Comparison of ENCODE assay signal across 16 cellular contexts in genomic region chr2:78721302-78722033, GRCh38.
DNase-seq lines count a peak whose midpoint lies in the region; ATAC-seq and TF ChIP-seq lines count a peak whose summit lies in the region.
"Had no signal": no experiment of that assay in that cellular context is flagged by ENCODE, and none has a peak within 500 bp of the region (broad histone marks: within the 10 kb centered on the region; RNA-seq: fewer than 3 reads in every experiment).

No MANE protein-coding gene starts in this region.

- no peak overlapping the region for H3K4me3 ChIP-seq in IMR-90 (ENCODE audit: insufficient read depth, low read depth, low read length)
- no peak overlapping the region for H3K4me3 ChIP-seq in PC-9
- no peak overlapping the region for H3K4me3 ChIP-seq in fibroblast of pulmonary artery (replicated peaks; ENCODE audit: low read depth, low read length)
- H3K4me3 ChIP-seq in GM23338, result no peak overlapping the region
- H3K4me3 ChIP-seq: A549, GM12878, GM23248 had no signal

- peak; percentile 12 for DNase-seq in A172 (ENCODE audit: low spot score)
- no peak for DNase-seq in IMR-90
- DNase-seq in PC-9, result peak in 1 of 2 experiments; percentile 44
- DNase-seq in fibroblast of pulmonary artery (ENCODE audit: low read depth), result peak; percentile 3
- no peak for DNase-seq in GM23338 (ENCODE audit: low spot score)
- DNase-seq: BE2C; CD4-positive, alpha-beta memory T cell; DMS79; GM23248; H7 had no signal

- no peaks in the 10 kb centered on the region for H3K79me1 ChIP-seq in IMR-90 (ENCODE audit: low read depth in 1 of 2, low read length in 2 of 2)

- H3K9ac ChIP-seq in IMR-90 (ENCODE audit: low read depth, low read length), result no peak overlapping the region
- H3K9ac ChIP-seq: GM23248 had no signal

- H3K18ac ChIP-seq in IMR-90 (ENCODE audit: low read depth, low read length), result no peak overlapping the region

- H3K27me3 ChIP-seq in IMR-90 (ENCODE audit: control insufficient read depth, insufficient read depth, low read length) (no peaks in the 10 kb centered on the region), PC-9 (ENCODE audit: insufficient read depth, low read depth) (no peaks in the 10 kb centered on the region), GM23338 (ENCODE audit: insufficient read depth) (no peaks in the 10 kb centered on the region)
- H3K27me3 ChIP-seq: BE2C had no signal

- H3K27me3 Mint-ChIP-seq in GM23338 (ENCODE audit: insufficient read depth, low read depth, poor library complexity), result no peaks in the 10 kb centered on the region
- H3K27me3 Mint-ChIP-seq: CD4-positive, alpha-beta memory T cell had no signal

- H4K5ac ChIP-seq in IMR-90 (ENCODE audit: low read depth, low read length), result no peak overlapping the region

- no TSS peak for BruUV-seq in IMR-90 (replicated peaks; lab: Mats Ljungman, UMichigan)
- no TSS peak for BruUV-seq in PC-9 (replicated peaks; lab: Mats Ljungman, UMichigan)

- H3K79me2 ChIP-seq in PC-9 (ENCODE audit: low read depth) (no peaks in the 10 kb centered on the region), GM23338 (replicated peaks; ENCODE audit: insufficient read depth) (no peaks in the 10 kb centered on the region)

- H3K4me1 ChIP-seq in IMR-90 (ENCODE audit: control insufficient read depth, insufficient read depth, low read length) (no peaks in the 10 kb centered on the region), PC-9 (replicated peaks; ENCODE audit: insufficient read depth) (peaks cover 24% of the 10 kb centered on the region), GM23338 (ENCODE audit: insufficient read depth) (no peaks in the 10 kb centered on the region)
- H3K4me1 ChIP-seq: A549, BE2C had no signal

- TF ChIP-seq POLR2A in IMR-90 (IDR thresholded peaks at IDR 0.05; ENCODE audit: low read depth, low read length), result no peak

- no peaks in the 10 kb centered on the region for H4K20me1 ChIP-seq in IMR-90 (ENCODE audit: insufficient read depth, low read length)
- no peaks in the 10 kb centered on the region for H4K20me1 ChIP-seq in PC-9 (ENCODE audit: insufficient read depth)
- no peaks in the 10 kb centered on the region for H4K20me1 ChIP-seq in GM23338 (replicated peaks; ENCODE audit: insufficient read depth)

- dilution Hi-C loops in IMR-90 (cut with HindIII; ENCODE audit: low sequenced_read_pairs, unreplicated experiment), result no loop called here

- H4K8ac ChIP-seq in IMR-90 (ENCODE audit: low read depth in 2 of 2, low read length in 2 of 2), result no peak overlapping the region

- peaks cover 2% of the 10 kb centered on the region; the same call in 1 of the 2 replicates for H3K9me3 ChIP-seq in IMR-90 (ENCODE audit: control insufficient read depth, insufficient read depth, low read length)
- H3K9me3 ChIP-seq in PC-9 (ENCODE audit: insufficient read depth, low read depth), result 0 out of 2 replicates have a peak, but pooled peaks cover 6% of the 10 kb centered on the region
- H3K9me3 ChIP-seq: A549, BE2C had no signal

- no peaks in the 10 kb centered on the region for H3F3A ChIP-seq in PC-9 (ENCODE audit: insufficient read depth, low read depth)
- no peaks in the 10 kb centered on the region for H3F3A ChIP-seq in GM23338 (replicated peaks; ENCODE audit: low read depth)

- ATAC-seq in IMR-90 (ENCODE audit: low read depth) (no peak), GM19351 (IDR thresholded peaks at IDR 0.05; ENCODE audit: unreplicated experiment) (no peak), GM23338 (no peak)
- no peak for ATAC-seq in activated CD4-positive, CD25-positive, alpha-beta regulatory T cell treated with anti-CD3 and anti-CD28 coated beads, Interleukin-2, amount 50 U/mL, for 24 hours
- ATAC-seq: A549, GM12878 had no signal

- H3K9me1 ChIP-seq in IMR-90 (ENCODE audit: insufficient read depth, low read length), result no peaks in the 10 kb centered on the region

- in situ Hi-C loops in IMR-90 (cut with MboI; ENCODE audit: low sequenced_read_pairs), result loop anchor here (10.0 kb wide), 1 partner anchor 77 kb away; no protein-coding TSS in a partner anchor

- H3K14ac ChIP-seq in IMR-90 (replicated peaks; ENCODE audit: low read depth, low read length), result no peak overlapping the region

- no peaks in the 10 kb centered on the region for H3K36me3 Mint-ChIP-seq in GM23338 (ENCODE audit: low read depth)
- H3K36me3 Mint-ChIP-seq: CD4-positive, alpha-beta memory T cell had no signal

- no peak overlapping the region for H3K4ac ChIP-seq in IMR-90 (ENCODE audit: low read depth, low read length)

- no peak overlapping the region for H4K91ac ChIP-seq in IMR-90 (ENCODE audit: insufficient read depth, low read depth, low read length)

- H3K36me3 ChIP-seq in IMR-90 (ENCODE audit: control insufficient read depth, insufficient read depth, low read length), result no peaks in the 10 kb centered on the region
- H3K36me3 ChIP-seq in PC-9 (ENCODE audit: low read depth), result no peaks in the 10 kb centered on the region
- no peaks in the 10 kb centered on the region for H3K36me3 ChIP-seq in GM23338 (ENCODE audit: insufficient read depth)
- H3K36me3 ChIP-seq: BE2C had no signal

- no peak for TF ChIP-seq RAD21 in IMR-90 (IDR thresholded peaks at IDR 0.05; ENCODE audit: low read length)

- H3K23ac ChIP-seq in IMR-90 (ENCODE audit: low read depth, low read length), result no peak overlapping the region

- POLR2A ChIA-PET in IMR-90 (lab: Charles Lee; ENCODE audit: unreplicated experiment), result no interaction called here
- POLR2A ChIA-PET in PC-9 (lab: Charles Lee; ENCODE audit: unreplicated experiment), result no interaction called here

- intact Hi-C loops in IMR-90 (cut with micrococcal nuclease) (no loop called here), PC-9 (cut with micrococcal nuclease; ENCODE audit: unreplicated experiment) (no loop called here)

- H2AK5ac ChIP-seq in IMR-90 (ENCODE audit: low read depth, low read length), result no peak overlapping the region

- TF ChIP-seq CTCF in IMR-90 (conservative IDR thresholded peaks at IDR 0.05; ENCODE audit: low read depth, low read length) (no peak), PC-9 (conservative IDR thresholded peaks at IDR 0.05) (no peak), fibroblast of pulmonary artery (IDR thresholded peaks at IDR 0.05; ENCODE audit: low read length, missing control alignments) (no peak), GM23338 (conservative IDR thresholded peaks at IDR 0.05; ENCODE audit: low read depth in 2 of 2) (no peak)

- no peak overlapping the region for H2AK9ac ChIP-seq in IMR-90 (replicated peaks; ENCODE audit: low read depth, low read length, poor library complexity)

- H3K9me3 Mint-ChIP-seq in GM23338, result no peaks in the 10 kb centered on the region

- no peak overlapping the region for H3K56ac ChIP-seq in IMR-90 (ENCODE audit: extremely low read depth, insufficient read depth, low read length)

- no peak overlapping the region for H2BK120ac ChIP-seq in IMR-90 (ENCODE audit: low read depth, low read length)

- H3K4me2 ChIP-seq in IMR-90 (ENCODE audit: low read depth, low read length) (no peak overlapping the region), PC-9 (no peak overlapping the region), GM23338 (no peak overlapping the region)
- H3K4me2 ChIP-seq: A549 had no signal

- no peak overlapping the region for H2BK15ac ChIP-seq in IMR-90 (ENCODE audit: low read depth, low read length)

- CTCF ChIA-PET in IMR-90 (lab: Yijun Ruan, JAX) (no interaction called here), PC-9 (lab: Charles Lee) (no interaction called here)

- no peak overlapping the region for H2BK5ac ChIP-seq in IMR-90 (ENCODE audit: low read depth, low read length, poor library complexity, severe bottlenecking)

- H2AFZ ChIP-seq in IMR-90 (replicated peaks; ENCODE audit: low read length, poor library complexity) (no peak overlapping the region), PC-9 (no peak overlapping the region), GM23338 (no peak overlapping the region)
- H2AFZ ChIP-seq: GM23248 had no signal

- H3K27ac Mint-ChIP-seq in GM23338, result no peak overlapping the region
- H3K27ac Mint-ChIP-seq: CD4-positive, alpha-beta memory T cell had no signal

- H3K27ac ChIP-seq in IMR-90 (ENCODE audit: insufficient read depth, low read length), result no peak overlapping the region
- peak overlapping the region; percentile 6 for H3K27ac ChIP-seq in PC-9
- no peak overlapping the region for H3K27ac ChIP-seq in GM23338 (ENCODE audit: low read depth)
- H3K27ac ChIP-seq: A549, C4-2B, GM23248, HL-60 had no signal

- H3K4me1 Mint-ChIP-seq in GM23338, result no peaks in the 10 kb centered on the region
- H3K4me1 Mint-ChIP-seq: CD4-positive, alpha-beta memory T cell had no signal

- no peak overlapping the region for H2BK20ac ChIP-seq in IMR-90 (ENCODE audit: low read depth, low read length)

- WGBS in IMR-90 (ENCODE audit: extremely low coverage in 2 of 2, insufficient read length in 1 of 2), 2 experiments, result no CpG with 5 or more reads among the region's 7 CpGs

- no peaks in the 10 kb centered on the region for H3K9me2 ChIP-seq in PC-9 (ENCODE audit: insufficient read depth)
- H3K9me2 ChIP-seq in GM23338 (ENCODE audit: insufficient read depth), result no peaks in the 10 kb centered on the region

- H3K4me3 Mint-ChIP-seq in GM23338, result no peak overlapping the region
- H3K4me3 Mint-ChIP-seq: CD4-positive, alpha-beta memory T cell had no signal

TF ChIP-seq in IMR-90, 13 proteins besides CTCF, POLR2A, EP300 and RAD21:
- TF ChIP-seq CEBPB (IDR thresholded peaks at IDR 0.05; ENCODE audit: low read depth, low read length) (peak; percentile 67), FOS (IDR thresholded peaks at IDR 0.05; ENCODE audit: low read depth, low read length) (no peak)

TF ChIP-seq in GM23338, 12 proteins besides CTCF, POLR2A, EP300 and RAD21:
- TF ChIP-seq EZH2 (IDR thresholded peaks at IDR 0.05; ENCODE audit: low read depth, unreplicated experiment), result no peak
- TF ChIP-seq STAT1 (IDR thresholded peaks at IDR 0.05; ENCODE audit: unreplicated experiment), result no peak
- no peak for TF ChIP-seq EZH2phosphoT487 (IDR thresholded peaks at IDR 0.05; ENCODE audit: unreplicated experiment)
- TF ChIP-seq ZNF331 (CRISPR knock-in tag; IDR thresholded peaks at IDR 0.05; ENCODE audit: low read depth), result no peak
- no peak for TF ChIP-seq JUNB (IDR thresholded peaks at IDR 0.05; ENCODE audit: unreplicated experiment)
- TF ChIP-seq NANOG (IDR thresholded peaks at IDR 0.05; ENCODE audit: borderline replicate concordance), result no peak

Comparison
In these comparisons a context has a peak if more than half of its experiments do, and no peak if none do; other contexts are left out.
1. DNase-seq: peak in A172 (single experiment) and fibroblast of pulmonary artery (single experiment); none in IMR-90 (single experiment) and GM23338 (single experiment).